In the genomic region with DNA sequence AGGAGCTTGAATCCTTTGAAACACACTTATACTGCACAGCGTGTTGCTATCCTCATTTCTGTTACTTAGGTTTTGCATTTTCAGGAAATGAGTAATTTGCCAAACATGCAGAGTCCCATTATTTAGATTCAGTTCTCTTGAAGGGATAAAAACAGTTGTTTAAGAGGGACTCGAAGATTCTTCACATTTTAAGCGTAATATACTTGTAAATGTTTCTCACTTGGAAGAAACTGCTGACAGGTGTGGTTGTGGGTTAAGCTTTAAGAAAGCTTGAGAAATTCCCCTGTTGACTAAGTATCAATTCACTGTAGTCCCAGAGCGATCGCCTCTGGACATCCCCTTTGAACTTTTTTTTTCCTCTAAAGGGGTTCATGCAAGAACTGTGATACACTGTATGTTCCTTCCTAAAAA, we compare ENCODE assay signal across 9 cellular contexts. TPM values are rescaled to one million over a fixed set of nuclear protein-coding genes. Genes with fewer than 3 reads are reported as not detected.
DNase-seq lines count a peak whose midpoint lies in the region; ATAC-seq and TF ChIP-seq lines count a peak whose summit lies in the region.
"Had no signal": no experiment of that assay in that cellular context is flagged by ENCODE, and none has a peak within 500 bp of the region (broad histone marks: within the 10 kb centered on the region; RNA-seq: fewer than 3 reads in every experiment).

No MANE protein-coding gene starts in this region.

- DNase-seq in COLO829 (ENCODE audit: low spot score) (peak; percentile 49), astrocyte of the cerebellum (ENCODE audit: low read depth) (peak; percentile 91), psoas muscle (no peak), vagina (ENCODE audit: extremely low spot score in 2 of 2) (no peak), Ammon's horn (ENCODE audit: low spot score) (no peak)

- WGBS in psoas muscle, 3 donors = 37 to 46% (median 41%) methylated on average over 5 of the region's 5 CpGs

- no peak for TF ChIP-seq CTCF in astrocyte of the cerebellum (IDR thresholded peaks at IDR 0.05; ENCODE audit: low read depth, low read length, missing control alignments)
- TF ChIP-seq CTCF in psoas muscle (IDR thresholded peaks at IDR 0.05) = no peak
- TF ChIP-seq CTCF in vagina (IDR thresholded peaks at IDR 0.05) = no peak

- H3K36me3 ChIP-seq in rectal smooth muscle tissue (ENCODE audit: control insufficient read depth, insufficient read depth, low read length) = no peaks in the 10 kb centered on the region
- H3K36me3 ChIP-seq in psoas muscle (ENCODE audit: insufficient read depth in 1 of 2, low read depth in 1 of 2) = no peaks in the 10 kb centered on the region
- no peaks in the 10 kb centered on the region for H3K36me3 ChIP-seq in vagina

- no peak for TF ChIP-seq POLR2A in vagina (IDR thresholded peaks at IDR 0.05)

- H3K27ac ChIP-seq in rectal smooth muscle tissue (ENCODE audit: low read depth, low read length) (peak overlapping the region; percentile 28), psoas muscle (no peak overlapping the region), vagina (no peak overlapping the region)

- H3K4me3 ChIP-seq in astrocyte of the cerebellum (ENCODE audit: low read depth, low read length) = no peak overlapping the region
- no peak overlapping the region for H3K4me3 ChIP-seq in rectal smooth muscle tissue (ENCODE audit: low read length)
- no peak overlapping the region for H3K4me3 ChIP-seq in psoas muscle
- H3K4me3 ChIP-seq in vagina = no peak overlapping the region

- in situ Hi-C loops in astrocyte of the cerebellum (cut with HindIII; ENCODE audit: low sequenced_read_pairs) = no loop called here

- peak; percentile 70 for ATAC-seq in GM21360 (IDR thresholded peaks at IDR 0.05; ENCODE audit: unreplicated experiment)
- peak; percentile 60 for ATAC-seq in HG03520 (IDR thresholded peaks at IDR 0.05; ENCODE audit: unreplicated experiment)
- ATAC-seq in psoas muscle = no peak

- H3K4me1 ChIP-seq in rectal smooth muscle tissue (ENCODE audit: control insufficient read depth, insufficient read depth, low read length) = peaks cover 13% of the 10 kb centered on the region
- no peaks in the 10 kb centered on the region for H3K4me1 ChIP-seq in psoas muscle
- H3K4me1 ChIP-seq in vagina = peaks cover 2% of the 10 kb centered on the region

- no peaks in the 10 kb centered on the region for H3K9me3 ChIP-seq in psoas muscle
- no peaks in the 10 kb centered on the region for H3K9me3 ChIP-seq in vagina

- H3K27me3 ChIP-seq in rectal smooth muscle tissue (ENCODE audit: control insufficient read depth, insufficient read depth, low read length) = no peaks in the 10 kb centered on the region
- H3K27me3 ChIP-seq in psoas muscle (ENCODE audit: insufficient read depth in 3 of 3, low read length in 2 of 3) = no peaks in the 10 kb centered on the region
- H3K27me3 ChIP-seq in vagina = no peaks in the 10 kb centered on the region

- intact Hi-C loops in psoas muscle (cut with DNase I) = no loop called here
- intact Hi-C loops in vagina (cut with DNase I) = no loop called here

- no peak overlapping the region for H3K9ac ChIP-seq in rectal smooth muscle tissue (ENCODE audit: low read length)

RNA-seq across cellular contexts. Expression of a gene that starts 30.6 kb away (rescaled TPM):
- total RNA-seq in psoas muscle (1 to 10 TPM in 3 of 4 donors, under 1 TPM in 1; 0.61 to 1.7 (median 1.4) TPM), vagina (145 TPM)
- 1 to 10 TPM in 2 of 3 donors, under 1 TPM in 1; 0.06 to 1.7 (median 1.1) TPM for polyA plus RNA-seq in psoas muscle
- total RNA-seq: H1 had no signal
- polyA plus RNA-seq: H1 had no signal

Comparison
In these comparisons a context has a peak if more than half of its experiments do, and no peak if none do; other contexts are left out.
1. DNase-seq: peak in COLO829 (single experiment) and astrocyte of the cerebellum (single experiment); none in psoas muscle (0 of 2), vagina (0 of 2) and Ammon's horn (single experiment).
2. ATAC-seq: peak in GM21360 (single experiment) and HG03520 (single experiment); none in psoas muscle (0 of 4).
3. RNA of a gene that starts 30.6 kb away (total RNA-seq): 145 TPM in vagina (single experiment); 0.61 to 1.7 TPM in psoas muscle; every median in the first group is over 10 times any median in the second.